8 cellular contexts compared by ENCODE assay signal in genomic region chr3:181695661-181696491, GRCh38. TPM values are rescaled to one million over a fixed set of nuclear protein-coding genes. Genes with fewer than 3 reads are reported as not detected.
DNase-seq lines count a peak whose midpoint lies in the region; ATAC-seq and TF ChIP-seq lines count a peak whose summit lies in the region.

No MANE protein-coding gene starts in this region.

- H3K27me3 ChIP-seq in Caco-2 (replicated peaks; ENCODE audit: control insufficient read depth, insufficient read depth, low read length): no peaks in the 10 kb centered on the region
- H3K27me3 ChIP-seq in prostate gland (replicated peaks; ENCODE audit: insufficient read depth): peaks cover 14% of the 10 kb centered on the region

- CTCF ChIA-PET in Caco-2 (lab: Charles Lee) (no interaction called here), GM10248 (lab: Yijun Ruan, JAX) (no interaction called here)

- POLR2A ChIA-PET in Caco-2 (lab: Charles Lee): no interaction called here
- POLR2A ChIA-PET in GM10248 (lab: Yijun Ruan, JAX): no interaction called here

- H3K4me3 Mint-ChIP-seq in Caco-2 (ENCODE audit: unreplicated experiment): peak overlapping the region; percentile 3
- H3K4me3 Mint-ChIP-seq in activated naive CD8-positive, alpha-beta T cell treated with anti-CD3 and anti-CD28 coated beads for 36 hours: peak overlapping the region; percentile 20

- no peaks in the 10 kb centered on the region for H3K36me3 Mint-ChIP-seq in Caco-2 (ENCODE audit: insufficient read depth, unreplicated experiment)
- H3K36me3 Mint-ChIP-seq in activated naive CD8-positive, alpha-beta T cell treated with anti-CD3 and anti-CD28 coated beads for 36 hours: peaks cover 3% of the 10 kb centered on the region

- peaks cover 8% of the 10 kb centered on the region for H3K4me1 Mint-ChIP-seq in Caco-2 (ENCODE audit: low read depth, unreplicated experiment)
- H3K4me1 Mint-ChIP-seq in activated naive CD8-positive, alpha-beta T cell treated with anti-CD3 and anti-CD28 coated beads for 36 hours: peaks cover 16% of the 10 kb centered on the region

- H3K4me1 ChIP-seq in Caco-2 (no peaks in the 10 kb centered on the region), prostate gland (replicated peaks) (peaks cover 3% of the 10 kb centered on the region)

- DNase-seq in Caco-2 (no peak), left ventricle myocardium superior (peak; percentile 44), prostate gland (ENCODE audit: low spot score) (no peak), GM10248 (ENCODE audit: extremely low spot score) (no peak), NCI-H1436 treated with DMSO at 0.1 percent for 48 hours (lab: John Stamatoyannopoulos, UW) (no peak)
- DNase-seq in activated naive CD8-positive, alpha-beta T cell treated with anti-CD3 and anti-CD28 coated beads for 36 hours: no peak

- no peak for TF ChIP-seq POLR2A in prostate gland (IDR thresholded peaks at IDR 0.05)

- TF ChIP-seq CTCF in Caco-2 (IDR thresholded peaks at IDR 0.05; ENCODE audit: insufficient read depth in 1 of 2, low read depth in 1 of 2, low read length in 1 of 2, severe bottlenecking in 1 of 2, unreplicated experiment in 1 of 2): no peak
- no peak for TF ChIP-seq CTCF in prostate gland (IDR thresholded peaks at IDR 0.05)
- TF ChIP-seq CTCF in GM10248 (IDR thresholded peaks at IDR 0.05; ENCODE audit: control extremely low read depth, extremely low read depth, low read depth, missing control alignments): no peak

- no peak overlapping the region for H3K27ac ChIP-seq in prostate gland

- BruUV-seq in Caco-2 (replicated peaks; lab: Mats Ljungman, UMichigan): no TSS peak

- H3K36me3 ChIP-seq in Caco-2 (ENCODE audit: control insufficient read depth, insufficient read depth, low read length) (no peaks in the 10 kb centered on the region), prostate gland (no peaks in the 10 kb centered on the region)

- H3K9me3 ChIP-seq in Caco-2 (no peaks in the 10 kb centered on the region), prostate gland (no peaks in the 10 kb centered on the region)

- H3K27ac Mint-ChIP-seq in Caco-2 (ENCODE audit: unreplicated experiment): no peak overlapping the region
- H3K27ac Mint-ChIP-seq in activated naive CD8-positive, alpha-beta T cell treated with anti-CD3 and anti-CD28 coated beads for 36 hours: no peak overlapping the region

- peaks cover 21% of the 10 kb centered on the region for H3K27me3 Mint-ChIP-seq in Caco-2 (ENCODE audit: insufficient read depth, unreplicated experiment)
- peaks cover 81% of the 10 kb centered on the region for H3K27me3 Mint-ChIP-seq in activated naive CD8-positive, alpha-beta T cell treated with anti-CD3 and anti-CD28 coated beads for 36 hours

- H3K9me3 Mint-ChIP-seq in Caco-2 (ENCODE audit: unreplicated experiment): no peaks in the 10 kb centered on the region
- peaks cover 10% of the 10 kb centered on the region for H3K9me3 Mint-ChIP-seq in activated naive CD8-positive, alpha-beta T cell treated with anti-CD3 and anti-CD28 coated beads for 36 hours

- H3K4me3 ChIP-seq in Caco-2 (ENCODE audit: low read depth, low read length) (no peak overlapping the region), prostate gland (peak overlapping the region; percentile 12 to 17)

- WGBS in prostate gland: 3% methylated on average over 65 of the region's 65 CpGs

- peak; percentile 73 for ATAC-seq in left ventricle myocardium superior
- ATAC-seq in HG03432 (IDR thresholded peaks at IDR 0.05; ENCODE audit: unreplicated experiment): no peak
- no peak for ATAC-seq in HG03095 (IDR thresholded peaks at IDR 0.05; ENCODE audit: unreplicated experiment)

- intact Hi-C loops in Caco-2 (cut with micrococcal nuclease; ENCODE audit: unreplicated experiment): no loop called here
- intact Hi-C loops in left ventricle myocardium superior (cut with micrococcal nuclease): loop anchor here (5.0 kb wide), 1 partner anchor 369 kb away; no protein-coding TSS in a partner anchor
- intact Hi-C loops in prostate gland (cut with DNase I): no loop called here

RNA-seq across cellular contexts. Expression of gene SOX2, which starts 15.8 kb away (rescaled TPM):
- total RNA-seq in Caco-2 (2022) (33.4 and 34.1 TPM in 2 replicates), left ventricle myocardium superior (0.22 TPM), prostate gland (10 to 100 TPM; 10.5 to 17.8 TPM)
- total RNA-seq in activated naive CD8-positive, alpha-beta T cell treated with anti-CD3 and anti-CD28 coated beads for 36 hours: not detected
